28 cellular contexts compared by ENCODE assay signal in genomic region chr10:42598249-42598873, GRCh38.
"Had no signal": no experiment of that assay in that cellular context is flagged by ENCODE, and none has a peak within 500 bp of the region (broad histone marks: within the 10 kb centered on the region; RNA-seq: fewer than 3 reads in every experiment).

No MANE protein-coding gene starts in this region.

- H3K36me3 ChIP-seq: uterus had no signal

- H3K27ac ChIP-seq: hepatocyte, lower lobe of right lung, neural progenitor cell, neutrophil, right atrium auricular region, skin epidermis, suprapubic skin, thoracic aorta, tibial artery, upper lobe of right lung, uterus had no signal

- H3K4me1 ChIP-seq: lower lobe of right lung, neural progenitor cell, right atrium auricular region, suprapubic skin, tibial artery, upper lobe of right lung, uterus had no signal

- H3K4me3 ChIP-seq: hepatocyte, lower lobe of right lung, neural progenitor cell, right atrium auricular region, skin epidermis, suprapubic skin, thoracic aorta, tibial artery, upper lobe of right lung, uterus had no signal

- H3K27me3 ChIP-seq: hepatocyte, neural progenitor cell, neutrophil, right atrium auricular region, suprapubic skin, tibial artery, upper lobe of right lung, uterus had no signal

- DNase-seq: islet precursor cell; kidney glomerular epithelial cell; left cardiac atrium; lower lobe of right lung; mammary epithelial cell; mesenchymal stem cell; naive B cell; natural killer cell; nephron progenitor cell; occipital lobe; stimulated activated CD4-positive, alpha-beta T cell treated with anti-CD3 and anti-CD28 coated beads, Interleukin-12 subunit alpha, Interleukin-12 subunit beta, amount 100 ng/mL, for 4 hours; stimulated activated CD4-positive, alpha-beta T cell treated with anti-CD3 and anti-CD28 coated beads, Interleukin-15, amount 100 ng/mL, for 24 hours; stimulated activated CD4-positive, alpha-beta T cell treated with anti-CD3 and anti-CD28 coated beads, Interleukin-4, amount 100 ng/mL, for 24 hours; stimulated activated naive CD4-positive, alpha-beta T cell; tibial artery; trophoblast cell; upper lobe of right lung; uterus had no signal

- ATAC-seq: left cardiac atrium; left lobe of liver; lower lobe of right lung; natural killer cell; sciatic nerve; stimulated activated effector memory CD8-positive, alpha-beta T cell treated with anti-CD3 and anti-CD28 coated beads, Interleukin-12 subunit alpha, Interleukin-12 subunit beta, amount 100 ng/mL, for 72 hours; upper lobe of right lung had no signal
